ENCODE assay signal across 7 cellular contexts in genomic region chr9:128081052-128081451, GRCh38. TPM values are rescaled to one million over a fixed set of nuclear protein-coding genes. Genes with fewer than 3 reads are reported as not detected.
A peak's percentile ranks its signal among the peaks of the same experiment; 100 is the strongest.
DNase-seq lines count a peak whose midpoint lies in the region; ATAC-seq and TF ChIP-seq lines count a peak whose summit lies in the region.

No MANE protein-coding gene starts in this region.

- H3K27ac ChIP-seq in right atrium auricular region (peak overlapping the region; percentile 41 to 43), stomach smooth muscle (ENCODE audit: low read length) (peak overlapping the region; percentile 50)

- H3K27me3 ChIP-seq in right atrium auricular region: no peaks in the 10 kb centered on the region
- no peaks in the 10 kb centered on the region for H3K27me3 ChIP-seq in stomach smooth muscle (ENCODE audit: control insufficient read depth in 1 of 2, insufficient read depth in 2 of 2, low read length in 2 of 2)

- H3K4me1 ChIP-seq in right atrium auricular region (peaks cover 0 to 39% of the 10 kb centered on the region in 2 donors), stomach smooth muscle (ENCODE audit: control insufficient read depth, insufficient read depth, low read length) (peaks cover 35% of the 10 kb centered on the region)

- peaks cover 40% of the 10 kb centered on the region for H3K4me1 Mint-ChIP-seq in activated T-helper 17 cell treated with anti-CD3 and anti-CD28 coated beads, Interleukin-2, amount 50 U/mL, for 72 hours

- DNase-seq in HS-5 (ENCODE audit: low read depth) (peak; percentile 64), right atrium auricular region (ENCODE audit: low spot score) (no peak), GDM1 (lab: John Stamatoyannopoulos, UW) (no peak)

- H3K9me3 ChIP-seq in right atrium auricular region: no peaks in the 10 kb centered on the region
- H3K9me3 ChIP-seq in stomach smooth muscle (ENCODE audit: control insufficient read depth in 2 of 2, low read length in 2 of 2): no peaks in the 10 kb centered on the region

- peak overlapping the region; percentile 26 for H3K27ac Mint-ChIP-seq in activated T-helper 17 cell treated with anti-CD3 and anti-CD28 coated beads, Interleukin-2, amount 50 U/mL, for 72 hours

- no peak overlapping the region for H3K4me3 ChIP-seq in right atrium auricular region
- no peak overlapping the region for H3K4me3 ChIP-seq in stomach smooth muscle (ENCODE audit: low read length in 2 of 2)

- ATAC-seq in activated T-helper 17 cell treated with anti-CD3 and anti-CD28 coated beads, Interleukin-2, amount 50 U/mL, for 72 hours (replicated peaks): peak; percentile 31
- no peak for ATAC-seq in HG03439 (IDR thresholded peaks at IDR 0.05; ENCODE audit: unreplicated experiment)
- no peak for ATAC-seq in HG03354 (IDR thresholded peaks at IDR 0.05; ENCODE audit: poor library complexity, severe bottlenecking, unreplicated experiment)

- peaks cover 58% of the 10 kb centered on the region for H3K36me3 Mint-ChIP-seq in activated T-helper 17 cell treated with anti-CD3 and anti-CD28 coated beads, Interleukin-2, amount 50 U/mL, for 72 hours (ENCODE audit: low read depth)

- H3K36me3 ChIP-seq in right atrium auricular region (no peaks in the 10 kb centered on the region), stomach smooth muscle (ENCODE audit: control insufficient read depth in 2 of 2, insufficient read depth in 2 of 2, low read length in 2 of 2) (no peaks in the 10 kb centered on the region)

- no peaks in the 10 kb centered on the region for H3K27me3 Mint-ChIP-seq in activated T-helper 17 cell treated with anti-CD3 and anti-CD28 coated beads, Interleukin-2, amount 50 U/mL, for 72 hours

- no peak for TF ChIP-seq CTCF in right atrium auricular region (IDR thresholded peaks at IDR 0.05)

- H3K4me3 Mint-ChIP-seq in activated T-helper 17 cell treated with anti-CD3 and anti-CD28 coated beads, Interleukin-2, amount 50 U/mL, for 72 hours: peak overlapping the region; percentile 8

- H3K9me3 Mint-ChIP-seq in activated T-helper 17 cell treated with anti-CD3 and anti-CD28 coated beads, Interleukin-2, amount 50 U/mL, for 72 hours: no peaks in the 10 kb centered on the region

- H3K9ac ChIP-seq in stomach smooth muscle (ENCODE audit: low read length in 2 of 2): peak overlapping the region in 1 of 2 donors; percentile 27

RNA-seq across cellular contexts. Expression of gene SLC25A25, which starts 13.0 kb away (rescaled TPM):
- 10 to 100 TPM; 10.8 to 12.7 TPM for total RNA-seq in activated T-helper 17 cell treated with anti-CD3 and anti-CD28 coated beads, Interleukin-2, amount 50 U/mL, for 72 hours
- 10 to 100 TPM in 1 of 2 donors, 1 to 10 TPM in 1; 8.2 to 11.8 TPM for total RNA-seq in right atrium auricular region

RNA-seq across cellular contexts. Expression of gene NAIF1, which starts 13.9 kb away (rescaled TPM):
- total RNA-seq in activated T-helper 17 cell treated with anti-CD3 and anti-CD28 coated beads, Interleukin-2, amount 50 U/mL, for 72 hours: 10 to 100 TPM in 1 of 2 donors, 1 to 10 TPM in 1; 9.0 to 15.0 TPM
- 1 to 10 TPM; 5.8 to 8.2 TPM for total RNA-seq in right atrium auricular region

RNA-seq across cellular contexts. Expression of gene PTGES2, which starts 46.5 kb away (rescaled TPM):
- total RNA-seq in activated T-helper 17 cell treated with anti-CD3 and anti-CD28 coated beads, Interleukin-2, amount 50 U/mL, for 72 hours: 10 to 100 TPM; 15.3 to 32.3 TPM
- 100 to 1,000 TPM; 114 to 118 TPM for total RNA-seq in right atrium auricular region
